In genomic region chr16:83838151-83838550, GRCh38 we compare ENCODE assay signal across 34 cellular contexts.
"Had no signal": no experiment of that assay in that cellular context is flagged by ENCODE, and none has a peak within 500 bp of the region (broad histone marks: within the 10 kb centered on the region; RNA-seq: fewer than 3 reads in every experiment).

No MANE protein-coding gene starts in this region.

- H3K4me2 ChIP-seq: KMS-11 had no signal

- ATAC-seq: activated CD4-positive, alpha-beta T cell treated with anti-CD3 and anti-CD28 coated beads for 36 hours; activated CD4-positive, CD25-positive, alpha-beta regulatory T cell treated with anti-CD3 and anti-CD28 coated beads, Interleukin-2, amount 50 U/mL, for 24 hours; activated CD8-positive, alpha-beta T cell treated with anti-CD3 and anti-CD28 coated beads, Interleukin-2, amount 10 ng/mL, durations not matched to agents 7 days and 5 days; activated naive CD8-positive, alpha-beta T cell treated with anti-CD3 and anti-CD28 coated beads, Interleukin-2, amount 50 U/mL, for 24 hours; activated T-cell treated with anti-CD3 and anti-CD28 coated beads, Interleukin-2, amount 50 U/mL, for 4 hours; Panc1 had no signal

- H3K36me3 Mint-ChIP-seq: activated naive CD4-positive, alpha-beta T cell treated with anti-CD3 and anti-CD28 coated beads, Interleukin-2, amount 10 ng/mL, durations not matched to agents 7 days and 5 days; activated naive CD8-positive, alpha-beta T cell; brain had no signal

- H3K9ac ChIP-seq: KMS-11 had no signal

- H3K27ac Mint-ChIP-seq: activated CD4-positive, alpha-beta T cell treated with anti-CD3 and anti-CD28 coated beads for 36 hours; activated CD4-positive, alpha-beta T cell treated with anti-CD3 and anti-CD28 coated beads, Interleukin-2, amount 10 ng/mL, durations not matched to agents 7 days and 5 days; activated CD8-positive, alpha-beta T cell treated with anti-CD3 and anti-CD28 coated beads, Interleukin-2, amount 10 ng/mL, durations not matched to agents 7 days and 5 days; activated naive CD4-positive, alpha-beta T cell treated with anti-CD3 and anti-CD28 coated beads, Interleukin-2, amount 10 ng/mL, durations not matched to agents 7 days and 5 days; activated naive CD8-positive, alpha-beta T cell; activated naive CD8-positive, alpha-beta T cell treated with anti-CD3 and anti-CD28 coated beads, Interleukin-2, amount 50 U/mL, for 24 hours; brain; T-helper 1 cell treated with Interleukin-12 subunit alpha and Interleukin-12 subunit beta and Interleukin-4 antibody, amounts not matched to agents 30 μg/mL and 1 μg/mL, for 36 hours; T-helper 2 cell treated with Interferon-gamma antibody and Interleukin-4, amounts not matched to agents 5 μg/mL and 100 μg/mL, for 36 hours had no signal

- H3K27me3 ChIP-seq: SJCRH30 had no signal

- H3K4me3 ChIP-seq: SJCRH30, SK-N-MC had no signal

- H3K9me3 ChIP-seq: SJCRH30 had no signal

- DNase-seq: activated CD4-positive, alpha-beta T cell treated with anti-CD3 and anti-CD28 coated beads for 36 hours; activated CD4-positive, alpha-beta T cell treated with anti-CD3 and anti-CD28 coated beads, Interleukin-2, amount 10 ng/mL, durations not matched to agents 7 days and 5 days; activated CD4-positive, alpha-beta T cell treated with anti-CD3 and anti-CD28 coated beads, Interleukin-2, amount 50 U/mL, for 48 hours; activated CD8-positive, alpha-beta T cell treated with anti-CD3 and anti-CD28 coated beads, Interleukin-2, amount 10 ng/mL, durations not matched to agents 7 days and 5 days; activated effector memory CD4-positive, alpha-beta T cell treated with Interleukin-2 at 50 U/mL for 16 hours; activated naive CD4-positive, alpha-beta T cell treated with anti-CD3 and anti-CD28 coated beads, Interleukin-2, amount 10 ng/mL, durations not matched to agents 7 days and 5 days; activated naive CD8-positive, alpha-beta T cell treated with anti-CD3 and anti-CD28 coated beads, Interleukin-2, amount 50 U/mL, for 24 hours; activated T-cell treated with anti-CD3 and anti-CD28 coated beads, Interleukin-2, amount 50 U/mL, for 4 hours; anterior cingulate cortex; caudate nucleus; cerebellar nuclear complex; MM.1S; MV-4-11; NCI-H1092; NCI-H1436 treated with DMSO at 0.1 percent for 48 hours; NCI-H1694 treated with DMSO at 0.1 percent for 48 hours; NCI-H2029; NCI-H2227 treated with DMSO at 0.1 percent for 48 hours; NCI-H446; NCI-H510A treated with DMSO at 0.1 percent for 48 hours; NCI-H526 treated with DMSO at 0.1 percent for 48 hours; NCI-H774; SHP77; SJCRH30 had no signal

- H3K27ac ChIP-seq: KMS-11, SJCRH30, SK-N-MC had no signal

- H3K4me3 Mint-ChIP-seq: activated CD4-positive, alpha-beta T cell treated with anti-CD3 and anti-CD28 coated beads for 36 hours; activated CD4-positive, alpha-beta T cell treated with anti-CD3 and anti-CD28 coated beads, Interleukin-2, amount 10 ng/mL, durations not matched to agents 7 days and 5 days; activated CD8-positive, alpha-beta T cell treated with anti-CD3 and anti-CD28 coated beads, Interleukin-2, amount 10 ng/mL, durations not matched to agents 7 days and 5 days; activated naive CD4-positive, alpha-beta T cell treated with anti-CD3 and anti-CD28 coated beads, Interleukin-2, amount 10 ng/mL, durations not matched to agents 7 days and 5 days; activated naive CD8-positive, alpha-beta T cell; activated naive CD8-positive, alpha-beta T cell treated with anti-CD3 and anti-CD28 coated beads, Interleukin-2, amount 50 U/mL, for 24 hours; activated T-cell treated with anti-CD3 and anti-CD28 coated beads, Interleukin-2, amount 50 U/mL, for 4 hours; T-helper 1 cell treated with Interleukin-12 subunit alpha and Interleukin-12 subunit beta and Interleukin-4 antibody, amounts not matched to agents 30 μg/mL and 1 μg/mL, for 36 hours; T-helper 2 cell treated with Interferon-gamma antibody and Interleukin-4, amounts not matched to agents 5 μg/mL and 100 μg/mL, for 36 hours had no signal

- H3K9me3 Mint-ChIP-seq: activated CD4-positive, alpha-beta T cell treated with anti-CD3 and anti-CD28 coated beads, Interleukin-2, amount 10 ng/mL, durations not matched to agents 7 days and 5 days; activated naive CD4-positive, alpha-beta T cell treated with anti-CD3 and anti-CD28 coated beads, Interleukin-2, amount 10 ng/mL, durations not matched to agents 7 days and 5 days; activated naive CD8-positive, alpha-beta T cell treated with anti-CD3 and anti-CD28 coated beads, Interleukin-2, amount 50 U/mL, for 24 hours; activated T-cell treated with anti-CD3 and anti-CD28 coated beads, Interleukin-2, amount 50 U/mL, for 4 hours; T-helper 1 cell treated with Interleukin-12 subunit alpha and Interleukin-12 subunit beta and Interleukin-4 antibody, amounts not matched to agents 30 μg/mL and 1 μg/mL, for 36 hours; T-helper 2 cell treated with Interferon-gamma antibody and Interleukin-4, amounts not matched to agents 5 μg/mL and 100 μg/mL, for 36 hours had no signal

- FAIRE-seq: bronchial epithelial cell, TTC549 had no signal

- H3K36me3 ChIP-seq: SJCRH30 had no signal
